18 cellular contexts compared by ENCODE assay signal in the genomic region with DNA sequence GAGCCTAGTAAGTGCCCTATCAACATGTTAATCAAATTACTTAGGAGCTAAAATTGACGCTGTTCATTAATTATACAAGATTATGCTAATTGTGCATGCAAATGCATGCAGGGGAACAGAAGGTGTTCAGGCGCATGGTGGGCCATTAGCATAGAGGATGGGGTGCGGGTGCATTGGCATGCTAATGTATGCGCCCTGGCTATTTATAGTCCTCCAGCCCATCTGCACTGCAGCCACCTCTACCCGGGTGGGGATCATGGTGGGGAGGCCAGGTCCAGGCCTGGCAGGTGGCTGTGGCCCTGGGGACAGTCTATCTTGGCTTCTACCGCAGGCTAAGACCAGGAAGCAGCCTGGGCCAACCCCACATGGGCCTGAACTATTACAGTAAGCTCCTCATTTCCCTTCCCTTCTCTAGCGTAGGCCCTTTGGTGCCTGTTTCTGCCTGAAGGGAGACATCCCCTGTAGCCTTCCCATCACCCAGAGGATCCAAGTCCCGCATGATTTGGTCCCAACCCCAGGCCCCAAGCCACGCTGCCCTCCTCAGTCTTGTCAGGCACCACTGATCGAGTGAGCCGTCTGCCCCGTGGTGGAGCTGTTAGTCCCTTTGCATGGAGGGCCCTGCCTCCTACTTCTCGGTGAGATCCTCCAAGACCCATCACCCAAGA. TPM values are rescaled to one million over a fixed set of nuclear protein-coding genes. Genes with fewer than 3 reads are reported as not detected.
"Had no signal": no experiment of that assay in that cellular context is flagged by ENCODE, and none has a peak within 500 bp of the region (broad histone marks: within the 10 kb centered on the region; RNA-seq: fewer than 3 reads in every experiment).

No MANE protein-coding gene starts in this region.

- H3K27ac Mint-ChIP-seq: activated CD4-positive, alpha-beta T cell treated with anti-CD3 and anti-CD28 coated beads, Interleukin-2, amount 10 ng/mL, durations not matched to agents 7 days and 5 days; nephron had no signal

- DNase-seq: activated CD4-positive, alpha-beta T cell treated with anti-CD3 and anti-CD28 coated beads, Interleukin-2, amount 10 ng/mL, durations not matched to agents 7 days and 5 days; activated CD8-positive, alpha-beta T cell treated with anti-CD3 and anti-CD28 coated beads, Interleukin-2, amount 10 ng/mL, durations not matched to agents 7 days and 5 days; anterior cingulate cortex; brain microvascular endothelial cell; central memory CD4-positive, alpha-beta T cell; effector CD4-positive, alpha-beta T cell; heart right ventricle; mesenchymal stem cell; mucosa of descending colon; right lobe of liver; small intestine; stimulated activated CD4-positive, alpha-beta T cell treated with anti-CD3 and anti-CD28 coated beads, Interleukin-15, amount 100 ng/mL, for 24 hours; stimulated activated CD4-positive, alpha-beta T cell treated with anti-CD3 and anti-CD28 coated beads, Interleukin-2, amount 100 ng/mL, for 48 hours; upper lobe of left lung had no signal

- H3K27me3 Mint-ChIP-seq: stimulated activated naive CD8-positive, alpha-beta T cell treated with anti-CD3 and anti-CD28 coated beads, Interleukin-15, Interleukin-2, amounts not matched to agents 100 ng/mL and 50 ng/mL, for 24 hours had no signal

- H3K9me3 Mint-ChIP-seq: activated CD4-positive, alpha-beta T cell treated with anti-CD3 and anti-CD28 coated beads, Interleukin-2, amount 10 ng/mL, durations not matched to agents 7 days and 5 days; stimulated activated naive CD8-positive, alpha-beta T cell treated with anti-CD3 and anti-CD28 coated beads, Interleukin-15, Interleukin-2, amounts not matched to agents 100 ng/mL and 50 ng/mL, for 24 hours had no signal

- H3K4me3 Mint-ChIP-seq: activated CD4-positive, alpha-beta T cell treated with anti-CD3 and anti-CD28 coated beads, Interleukin-2, amount 10 ng/mL, durations not matched to agents 7 days and 5 days; activated CD8-positive, alpha-beta T cell treated with anti-CD3 and anti-CD28 coated beads, Interleukin-2, amount 10 ng/mL, durations not matched to agents 7 days and 5 days; nephron; stimulated activated naive CD8-positive, alpha-beta T cell treated with anti-CD3 and anti-CD28 coated beads, Interleukin-15, Interleukin-2, amounts not matched to agents 100 ng/mL and 50 ng/mL, for 24 hours had no signal

- ATAC-seq: activated CD4-positive, CD25-positive, alpha-beta regulatory T cell treated with anti-CD3 and anti-CD28 coated beads, Interleukin-2, amount 50 U/mL, for 24 hours; activated CD8-positive, alpha-beta T cell treated with anti-CD3 and anti-CD28 coated beads, Interleukin-2, amount 10 ng/mL, durations not matched to agents 7 days and 5 days; gastroesophageal sphincter; heart right ventricle; mucosa of descending colon; right lobe of liver had no signal

- H3K4me1 Mint-ChIP-seq: nephron had no signal

RNA-seq across cellular contexts. Expression of gene EBF4, which starts 46.3 kb away (rescaled TPM):
- total RNA-seq: activated CD8-positive, alpha-beta T cell treated with anti-CD3 and anti-CD28 coated beads, Interleukin-2, amount 10 ng/mL, durations not matched to agents 7 days and 5 days had no signal
